In the genomic region with DNA sequence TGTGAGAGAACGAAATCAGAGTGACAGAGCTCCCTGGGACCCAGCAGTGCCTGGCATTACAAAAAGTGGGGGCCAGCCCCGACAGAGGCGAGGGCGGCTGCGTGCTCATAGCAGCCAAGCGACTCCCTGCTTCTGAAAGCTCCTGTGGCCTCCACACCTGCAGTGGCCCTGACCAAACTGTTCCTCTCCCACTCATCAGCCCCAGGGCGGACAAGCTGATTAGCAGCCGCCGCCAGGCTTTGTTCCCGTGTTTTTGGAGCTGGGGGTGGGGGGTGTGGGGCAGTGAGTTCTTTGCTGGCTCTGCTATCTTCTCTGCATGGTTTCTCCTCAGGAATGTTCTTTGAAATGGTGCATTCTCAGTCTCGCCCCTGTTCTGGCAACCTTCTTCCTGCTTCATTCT, we compare ENCODE assay signal across 12 cellular contexts.
"Had no signal": no experiment of that assay in that cellular context is flagged by ENCODE, and none has a peak within 500 bp of the region (broad histone marks: within the 10 kb centered on the region; RNA-seq: fewer than 3 reads in every experiment).

No MANE protein-coding gene starts in this region.

- H3K27ac ChIP-seq: ascending aorta, gastroesophageal sphincter, heart right ventricle, psoas muscle, suprapubic skin, upper lobe of left lung had no signal

- H3K4me1 ChIP-seq: ascending aorta, heart right ventricle, psoas muscle, suprapubic skin, upper lobe of left lung had no signal

- H3K9me3 ChIP-seq: ascending aorta, gastroesophageal sphincter, heart right ventricle, psoas muscle, suprapubic skin, upper lobe of left lung had no signal

- DNase-seq: activated naive CD4-positive, alpha-beta T cell treated with Interleukin-2 at 50 U/mL for 16 hours; activated naive CD8-positive, alpha-beta T cell treated with anti-CD3 and anti-CD28 coated beads, Interleukin-2, amount 50 U/mL, for 24 hours; dermis blood vessel endothelial cell; erythroblast; heart right ventricle; psoas muscle; stimulated activated naive CD8-positive, alpha-beta T cell treated with anti-CD3 and anti-CD28 coated beads, Interleukin-15, Interleukin-2, amounts not matched to agents 100 U/mL and 50 U/mL, for 24 hours; SW 1271 had no signal

- H3K4me3 ChIP-seq: ascending aorta, gastroesophageal sphincter, heart right ventricle, psoas muscle, suprapubic skin, upper lobe of left lung had no signal

- H3K36me3 ChIP-seq: ascending aorta, suprapubic skin, upper lobe of left lung had no signal
